8 cellular contexts compared by ENCODE assay signal in the genomic region with DNA sequence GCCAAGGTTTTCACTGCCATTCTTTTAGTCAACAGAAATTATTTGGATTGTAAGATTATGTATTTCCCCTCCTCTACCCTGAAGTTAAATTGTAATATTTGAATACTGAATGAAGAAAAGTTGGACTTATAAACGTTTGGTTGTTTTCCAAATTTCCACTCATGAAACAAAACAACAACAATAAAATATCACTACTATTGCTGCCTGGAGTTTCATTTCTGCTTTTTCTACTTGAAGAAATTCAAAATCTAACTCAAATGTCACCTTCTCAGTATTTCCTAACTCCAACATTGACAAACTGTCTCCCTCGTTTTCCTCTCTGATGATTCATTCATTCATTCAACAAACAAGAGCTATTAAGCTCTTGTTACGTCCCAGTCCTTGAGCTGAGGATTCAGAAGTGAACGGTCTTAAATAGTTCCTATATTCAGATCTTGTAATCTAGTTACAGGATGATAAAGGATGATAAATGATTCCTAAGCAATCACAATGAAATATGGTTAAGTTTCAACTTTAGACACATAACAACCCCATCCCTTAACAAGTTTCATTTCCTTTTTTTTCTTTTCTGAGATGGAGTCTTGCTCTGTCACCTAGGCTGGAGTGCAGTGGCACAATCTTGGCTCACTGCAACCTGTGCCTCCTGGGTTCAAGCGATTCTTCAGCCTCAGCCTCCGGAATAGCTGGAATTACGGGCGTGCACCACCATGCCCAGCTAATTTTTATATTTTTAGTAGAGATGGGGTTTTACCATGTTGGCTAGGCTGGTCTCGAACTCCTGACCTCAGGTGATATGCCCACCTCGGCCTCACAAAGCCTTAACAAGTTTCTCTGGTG. TPM values are rescaled to one million over a fixed set of nuclear protein-coding genes. Genes with fewer than 3 reads are reported as not detected.
A peak's percentile ranks its signal among the peaks of the same experiment; 100 is the strongest.
DNase-seq lines count a peak whose midpoint lies in the region; ATAC-seq lines count a peak whose summit lies in the region.

No MANE protein-coding gene starts in this region.

- DNase-seq in stimulated activated naive CD8-positive, alpha-beta T cell treated with anti-CD3 and anti-CD28 coated beads, Interleukin-15, Interleukin-2, amounts not matched to agents 100 U/mL and 50 U/mL, for 24 hours, result no peak
- DNase-seq in amniotic epithelial cell (ENCODE audit: low read depth) (peak; percentile 63), NCI-H526 (lab: John Stamatoyannopoulos, UW) (no peak), 8988T (no peak), HT-29 (ENCODE audit: low spot score) (no peak)
- DNase-seq in stimulated activated naive B cell treated with anti-CD40 and anti-IgM and Interleukin-4, amounts not matched to agents 10 μg/mL and 1 μg/mL and 100 μg/mL, for 72 hours, result no peak

- peaks cover 46% of the 10 kb centered on the region for H3K4me1 Mint-ChIP-seq in stimulated activated naive CD8-positive, alpha-beta T cell treated with anti-CD3 and anti-CD28 coated beads, Interleukin-15, Interleukin-2, amounts not matched to agents 100 ng/mL and 50 ng/mL, for 24 hours (ENCODE audit: low read depth)
- H3K4me1 Mint-ChIP-seq in stimulated activated naive B cell treated with anti-CD40 and anti-IgM and Interleukin-4, amounts not matched to agents 10 μg/mL and 1 μg/mL and 100 μg/mL, for 72 hours, result peaks cover 16 to 28% of the 10 kb centered on the region in 2 donors

- no peak for ATAC-seq in stimulated activated naive CD8-positive, alpha-beta T cell treated with anti-CD3 and anti-CD28 coated beads, Interleukin-15, Interleukin-2, amounts not matched to agents 100 U/mL and 50 U/mL, for 24 hours
- ATAC-seq in HG03354 (IDR thresholded peaks at IDR 0.05; ENCODE audit: poor library complexity, severe bottlenecking, unreplicated experiment), result peak; percentile 37
- ATAC-seq in stimulated activated naive B cell treated with anti-CD40 and anti-IgM and Interleukin-4, amounts not matched to agents 10 μg/mL and 1 μg/mL and 100 μg/mL, for 72 hours (replicated peaks), result peak; percentile 63 to 64

- H3K27me3 Mint-ChIP-seq in stimulated activated naive CD8-positive, alpha-beta T cell treated with anti-CD3 and anti-CD28 coated beads, Interleukin-15, Interleukin-2, amounts not matched to agents 100 ng/mL and 50 ng/mL, for 24 hours, result no peaks in the 10 kb centered on the region
- H3K27me3 Mint-ChIP-seq in stimulated activated naive B cell treated with anti-CD40 and anti-IgM and Interleukin-4, amounts not matched to agents 10 μg/mL and 1 μg/mL and 100 μg/mL, for 72 hours, result no peaks in the 10 kb centered on the region

- H3K27ac Mint-ChIP-seq in stimulated activated naive CD8-positive, alpha-beta T cell treated with anti-CD3 and anti-CD28 coated beads, Interleukin-15, Interleukin-2, amounts not matched to agents 100 ng/mL and 50 ng/mL, for 24 hours, result peak overlapping the region; percentile 99
- H3K27ac Mint-ChIP-seq in stimulated activated naive B cell treated with anti-CD40 and anti-IgM and Interleukin-4, amounts not matched to agents 10 μg/mL and 1 μg/mL and 100 μg/mL, for 72 hours, result peak overlapping the region; percentile 94

- peak overlapping the region; percentile 94 for H3K4me3 Mint-ChIP-seq in stimulated activated naive CD8-positive, alpha-beta T cell treated with anti-CD3 and anti-CD28 coated beads, Interleukin-15, Interleukin-2, amounts not matched to agents 100 ng/mL and 50 ng/mL, for 24 hours
- H3K4me3 Mint-ChIP-seq in stimulated activated naive B cell treated with anti-CD40 and anti-IgM and Interleukin-4, amounts not matched to agents 10 μg/mL and 1 μg/mL and 100 μg/mL, for 72 hours, result peak overlapping the region; percentile 85 to 96

- no peaks in the 10 kb centered on the region for H3K9me3 Mint-ChIP-seq in stimulated activated naive CD8-positive, alpha-beta T cell treated with anti-CD3 and anti-CD28 coated beads, Interleukin-15, Interleukin-2, amounts not matched to agents 100 ng/mL and 50 ng/mL, for 24 hours
- H3K9me3 Mint-ChIP-seq in stimulated activated naive B cell treated with anti-CD40 and anti-IgM and Interleukin-4, amounts not matched to agents 10 μg/mL and 1 μg/mL and 100 μg/mL, for 72 hours, result no peaks in the 10 kb centered on the region

- peaks cover 38% of the 10 kb centered on the region for H3K36me3 Mint-ChIP-seq in stimulated activated naive CD8-positive, alpha-beta T cell treated with anti-CD3 and anti-CD28 coated beads, Interleukin-15, Interleukin-2, amounts not matched to agents 100 ng/mL and 50 ng/mL, for 24 hours (ENCODE audit: low read depth)
- H3K36me3 Mint-ChIP-seq in stimulated activated naive B cell treated with anti-CD40 and anti-IgM and Interleukin-4, amounts not matched to agents 10 μg/mL and 1 μg/mL and 100 μg/mL, for 72 hours, result peaks cover 9 to 23% of the 10 kb centered on the region in 2 donors

RNA-seq across cellular contexts. Expression of gene SLC9B2, which starts 1.7 kb away (rescaled TPM):
- 3.4 and 3.9 TPM in 2 replicates for total RNA-seq in HT-29 (2014; rRNA removed; shearing (Covaris generic))

RNA-seq across cellular contexts. Expression of gene BDH2, which starts 24.8 kb away (rescaled TPM):
- 4.9 and 7.5 TPM in 2 replicates for total RNA-seq in HT-29 (2014; rRNA removed; shearing (Covaris generic))

RNA-seq across cellular contexts. Expression of gene SLC9B1, which starts 55.3 kb away (rescaled TPM):
- total RNA-seq in HT-29 (2014; rRNA removed; shearing (Covaris generic)), result not detected in 2 replicates
